8 cellular contexts compared by ENCODE assay signal in the genomic region with DNA sequence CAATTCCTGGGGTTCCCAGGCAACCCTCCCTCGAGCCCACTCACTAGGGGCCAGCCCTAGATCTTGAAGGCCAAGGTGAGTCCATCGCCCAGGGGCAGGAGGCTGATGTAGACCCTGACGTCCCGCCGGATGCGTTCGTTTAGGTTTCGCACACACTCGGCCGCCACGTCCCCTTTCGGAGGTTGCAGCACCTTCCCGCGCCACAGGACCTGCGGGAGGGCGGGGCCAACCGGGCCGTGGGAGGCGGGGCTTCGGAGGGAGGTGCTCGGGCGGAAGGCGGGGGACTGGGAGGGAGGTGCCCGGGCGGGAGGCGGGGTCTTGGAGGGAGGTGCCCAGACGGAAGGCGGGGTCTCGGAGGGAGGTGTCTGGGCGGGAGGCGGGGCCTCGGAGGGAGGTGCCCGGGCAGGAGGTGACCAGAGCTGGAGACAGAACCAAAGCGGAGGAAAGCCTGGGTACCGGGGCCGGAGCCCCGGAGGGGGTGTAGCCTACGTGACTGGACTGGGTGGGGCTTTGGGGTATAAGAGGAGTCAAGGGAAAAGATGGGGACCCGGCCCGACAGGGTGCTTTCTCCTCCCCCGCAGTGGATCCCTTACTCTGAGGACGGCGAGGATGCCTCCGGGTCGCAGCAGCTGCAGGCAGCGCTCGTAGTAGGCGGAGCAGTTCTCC. TPM values are rescaled to one million over a fixed set of nuclear protein-coding genes. Genes with fewer than 3 reads are reported as not detected.
DNase-seq lines count a peak whose midpoint lies in the region; ATAC-seq lines count a peak whose summit lies in the region.

No MANE protein-coding gene starts in this region.

- peak overlapping the region; percentile 80 for H3K27ac ChIP-seq in Karpas-422 (ENCODE audit: low read length)
- H3K27ac ChIP-seq in subcutaneous abdominal adipose tissue (ENCODE audit: low read depth, low read length): peak overlapping the region; percentile 70

- H3K27me3 ChIP-seq in Karpas-422 (ENCODE audit: low read length): no peaks in the 10 kb centered on the region
- H3K27me3 ChIP-seq in subcutaneous abdominal adipose tissue (ENCODE audit: control insufficient read depth in 5 of 5, insufficient read depth in 4 of 5, low read length in 5 of 5): no peaks in the 10 kb centered on the region

- peak overlapping the region; percentile 98 for H3K4me2 ChIP-seq in Karpas-422 (ENCODE audit: low read depth, low read length, poor library complexity, severe bottlenecking)

- no peak overlapping the region for H2AFZ ChIP-seq in Karpas-422 (ENCODE audit: low read length)

- peaks cover 16% of the 10 kb centered on the region for H3K79me2 ChIP-seq in Karpas-422 (ENCODE audit: low read length)

- H3K4me3 ChIP-seq in Karpas-422 (ENCODE audit: low read length): peak overlapping the region; percentile 91
- peak overlapping the region; percentile 40 to 88 (median 77) for H3K4me3 ChIP-seq in subcutaneous abdominal adipose tissue (ENCODE audit: low read depth in 1 of 5, low read length in 5 of 5)

- ATAC-seq in GM21737 (IDR thresholded peaks at IDR 0.05; ENCODE audit: unreplicated experiment): peak; percentile 51

- DNase-seq in DMS153 (lab: John Stamatoyannopoulos, UW) (peak; percentile 86), Karpas-422 (peak; percentile 98), SIG-M5 (lab: John Stamatoyannopoulos, UW) (peak; percentile 53), foreskin melanocyte (peak; percentile 75), non-pigmented ciliary epithelial cell (ENCODE audit: low read depth) (peak; percentile 63)
- peak; percentile 96 for DNase-seq in activated naive CD4-positive, alpha-beta T cell treated with Interleukin-2 at 50 U/mL for 16 hours

- H3K9ac ChIP-seq in Karpas-422 (ENCODE audit: low read length): peak overlapping the region; percentile 89
- peak overlapping the region in 4 of 5 donors; percentile 71 to 80 (median 78) for H3K9ac ChIP-seq in subcutaneous abdominal adipose tissue (ENCODE audit: low read length in 5 of 5)

- H4K20me1 ChIP-seq in Karpas-422 (ENCODE audit: insufficient read depth, low read depth, low read length): peaks cover 5% of the 10 kb centered on the region; the same call in 1 of the 2 replicates

- H3K36me3 ChIP-seq in Karpas-422 (ENCODE audit: insufficient read depth, low read length) (peaks cover 32% of the 10 kb centered on the region), subcutaneous abdominal adipose tissue (ENCODE audit: control insufficient read depth in 5 of 5, insufficient read depth in 5 of 5, low read length in 5 of 5) (peaks cover 21 to 34% (median 24%) of the 10 kb centered on the region in 5 donors)

- H3K4me1 ChIP-seq in Karpas-422 (ENCODE audit: low read length) (peaks cover 36% of the 10 kb centered on the region), subcutaneous abdominal adipose tissue (ENCODE audit: control insufficient read depth in 5 of 5, insufficient read depth in 5 of 5, low read length in 5 of 5) (peaks cover 0 to 22% (median 16%) of the 10 kb centered on the region in 5 donors)

- H3K9me2 ChIP-seq in Karpas-422 (replicated peaks; ENCODE audit: insufficient read depth, low read length): no peaks in the 10 kb centered on the region

- H3K9me3 ChIP-seq in Karpas-422 (ENCODE audit: low read length) (no peaks in the 10 kb centered on the region), subcutaneous abdominal adipose tissue (ENCODE audit: control insufficient read depth in 5 of 5, low read length in 5 of 5) (no peaks in the 10 kb centered on the region)

RNA-seq across cellular contexts. Expression of gene COMTD1, which starts 1.6 kb away (rescaled TPM):
- 14.4 and 75.0 TPM in 2 replicates for total RNA-seq in Karpas-422 (2014; rRNA removed; shearing (Covaris generic); ENCODE audit: low replicate concordance)

RNA-seq across cellular contexts. Expression of gene VDAC2, which starts 23.6 kb away (rescaled TPM):
- 84.2 and 128 TPM in 2 replicates for total RNA-seq in Karpas-422 (2014; rRNA removed; shearing (Covaris generic); ENCODE audit: low replicate concordance)

Comparison
In these comparisons a context has a peak if more than half of its experiments do, and no peak if none do; other contexts are left out.
1. Peak in every context shown above with its lines: DNase-seq, ATAC-seq, H3K4me3 ChIP-seq and H3K27ac ChIP-seq.